In genomic region chr10:75864717-75865116, GRCh38 we compare ENCODE assay signal across 27 cellular contexts.
"Had no signal": no experiment of that assay in that cellular context is flagged by ENCODE, and none has a peak within 500 bp of the region (broad histone marks: within the 10 kb centered on the region; RNA-seq: fewer than 3 reads in every experiment).

No MANE protein-coding gene starts in this region.

- ATAC-seq: natural killer cell; pancreas; right cardiac atrium; sciatic nerve; stimulated activated naive B cell treated with anti-CD40 and anti-IgM and Interleukin-4, amounts not matched to agents 10 μg/mL and 1 μg/mL and 100 μg/mL, for 72 hours; stimulated activated naive CD8-positive, alpha-beta T cell treated with anti-CD3 and anti-CD28 coated beads, Interleukin-15, Interleukin-2, amounts not matched to agents 100 U/mL and 50 U/mL, for 24 hours; upper lobe of right lung had no signal

- H3K36me3 Mint-ChIP-seq: mesothelial cell of epicardium; naive B cell; natural killer cell; stimulated activated naive B cell treated with anti-CD40 and anti-IgM and Interleukin-4, amounts not matched to agents 10 μg/mL and 1 μg/mL and 100 μg/mL, for 72 hours had no signal

- H3K4me3 Mint-ChIP-seq: mesothelial cell of epicardium; naive B cell; natural killer cell; nephron progenitor cell; stimulated activated naive B cell treated with anti-CD40 and anti-IgM and Interleukin-4, amounts not matched to agents 10 μg/mL and 1 μg/mL and 100 μg/mL, for 72 hours had no signal

- H3K9me3 ChIP-seq: left ventricle myocardium inferior, pancreas, prostate gland, stomach, testis, thyroid gland, transverse colon, upper lobe of right lung had no signal

- H3K4me3 ChIP-seq: left ventricle myocardium inferior, lung, pancreas, prostate gland, skin epidermis, stomach, testis, thyroid gland, transverse colon, upper lobe of right lung had no signal

- DNase-seq: hippocampal formation; islet precursor cell; left ventricle myocardium inferior; mesendoderm; naive B cell; natural killer cell; nephron progenitor cell; pancreas; posterior cingulate gyrus; retina; right cardiac atrium; stimulated activated CD4-positive, alpha-beta T cell treated with anti-CD3 and anti-CD28 coated beads, Interleukin-12 subunit alpha, Interleukin-12 subunit beta, amount 100 ng/mL, for 4 hours; stimulated activated CD4-positive, alpha-beta T cell treated with anti-CD3 and anti-CD28 coated beads, Interleukin-15, amount 100 ng/mL, for 24 hours; stimulated activated CD4-positive, alpha-beta T cell treated with anti-CD3 and anti-CD28 coated beads, Interleukin-2, amount 100 ng/mL, for 24 hours; stimulated activated CD4-positive, alpha-beta T cell treated with anti-CD3 and anti-CD28 coated beads, Interleukin-4, amount 100 ng/mL, for 1 hour; stimulated activated naive B cell treated with anti-CD40 and anti-IgM and Interleukin-4, amounts not matched to agents 10 μg/mL and 1 μg/mL and 100 μg/mL, for 72 hours; stimulated activated naive CD8-positive, alpha-beta T cell treated with anti-CD3 and anti-CD28 coated beads, Interleukin-15, Interleukin-2, amounts not matched to agents 100 U/mL and 50 U/mL, for 24 hours; stomach; testis; thyroid gland; transverse colon; upper lobe of right lung had no signal

- H3K27ac ChIP-seq: left ventricle myocardium inferior, pancreas, prostate gland, skin epidermis, stomach, testis, thyroid gland, transverse colon, upper lobe of right lung had no signal

- H3K9me3 Mint-ChIP-seq: mesothelial cell of epicardium; natural killer cell; nephron progenitor cell; stimulated activated naive B cell treated with anti-CD40 and anti-IgM and Interleukin-4, amounts not matched to agents 10 μg/mL and 1 μg/mL and 100 μg/mL, for 72 hours had no signal

- H3K27me3 ChIP-seq: pancreas, stomach, testis, thyroid gland, transverse colon, upper lobe of right lung had no signal

- H3K27ac Mint-ChIP-seq: mesothelial cell of epicardium; naive B cell; natural killer cell; nephron progenitor cell; stimulated activated naive B cell treated with anti-CD40 and anti-IgM and Interleukin-4, amounts not matched to agents 10 μg/mL and 1 μg/mL and 100 μg/mL, for 72 hours had no signal

- H3K36me3 ChIP-seq: left ventricle myocardium inferior, pancreas, prostate gland, stomach, thyroid gland, transverse colon, upper lobe of right lung had no signal

- H3K4me1 Mint-ChIP-seq: naive B cell; natural killer cell; stimulated activated naive B cell treated with anti-CD40 and anti-IgM and Interleukin-4, amounts not matched to agents 10 μg/mL and 1 μg/mL and 100 μg/mL, for 72 hours had no signal

- H3K27me3 Mint-ChIP-seq: naive B cell; stimulated activated naive B cell treated with anti-CD40 and anti-IgM and Interleukin-4, amounts not matched to agents 10 μg/mL and 1 μg/mL and 100 μg/mL, for 72 hours had no signal

- H3K4me1 ChIP-seq: left ventricle myocardium inferior, pancreas, prostate gland, stomach, testis, transverse colon, upper lobe of right lung had no signal
